ENCODE assay signal across 12 cellular contexts in the genomic region with DNA sequence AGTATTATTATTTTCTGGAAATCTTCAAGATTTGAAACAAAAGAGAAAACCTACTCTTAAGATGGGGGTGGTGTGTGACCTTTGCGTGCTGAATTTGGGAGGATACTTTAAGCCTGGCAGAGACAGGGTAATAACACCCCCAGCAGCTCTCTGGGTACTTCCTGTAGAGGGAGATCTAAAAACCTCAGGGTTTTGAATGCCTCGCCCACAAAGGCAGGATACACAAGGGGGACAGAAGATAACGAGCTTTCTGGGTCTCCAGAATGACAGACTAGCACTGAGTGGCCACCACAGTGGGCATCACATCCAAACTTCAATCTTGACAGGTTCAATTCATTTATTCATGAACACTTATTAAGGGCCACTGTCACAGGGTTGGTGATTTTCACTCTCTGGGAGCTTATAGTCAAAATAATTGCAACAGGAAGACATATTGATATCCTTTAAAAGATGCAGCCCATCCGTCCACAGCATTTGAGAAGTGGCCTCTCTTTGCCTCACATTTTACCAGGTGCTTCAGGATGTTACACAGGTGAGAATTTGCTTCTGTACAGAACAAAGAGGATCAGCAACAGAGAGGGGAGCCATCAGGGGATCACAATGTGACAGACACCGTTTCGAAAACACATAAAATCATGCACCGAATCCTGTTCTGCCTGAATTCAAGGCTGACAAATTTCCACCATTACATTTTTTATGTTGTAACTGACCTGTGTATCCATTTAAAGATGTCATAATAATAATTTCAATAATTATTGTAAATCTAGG. TPM values are rescaled to one million over a fixed set of nuclear protein-coding genes. Genes with fewer than 3 reads are reported as not detected.
A peak's percentile ranks its signal among the peaks of the same experiment; 100 is the strongest.
DNase-seq lines count a peak whose midpoint lies in the region; ATAC-seq and TF ChIP-seq lines count a peak whose summit lies in the region.
"Had no signal": no experiment of that assay in that cellular context is flagged by ENCODE, and none has a peak within 500 bp of the region (broad histone marks: within the 10 kb centered on the region; RNA-seq: fewer than 3 reads in every experiment).

No MANE protein-coding gene starts in this region.

- H3K9me3 Mint-ChIP-seq in activated naive CD8-positive, alpha-beta T cell treated with anti-CD3 and anti-CD28 coated beads, Interleukin-2, amount 10 ng/mL, durations not matched to agents 7 days and 5 days: no peaks in the 10 kb centered on the region

- peak; percentile 99 for ATAC-seq in activated naive CD8-positive, alpha-beta T cell treated with anti-CD3 and anti-CD28 coated beads, Interleukin-2, amount 10 ng/mL, durations not matched to agents 7 days and 5 days (ENCODE audit: low read depth)

- H3K4me3 ChIP-seq in SK-N-MC (no peak overlapping the region), Peyer's patch (no peak overlapping the region)

- no peaks in the 10 kb centered on the region for H3K27me3 ChIP-seq in Peyer's patch

- H3K27ac ChIP-seq in SK-N-MC (peak overlapping the region; percentile 98; the same call in 1 of the 2 replicates), Peyer's patch (no peak overlapping the region)

- peak overlapping the region; percentile 81 for H3K4me3 Mint-ChIP-seq in activated naive CD8-positive, alpha-beta T cell treated with anti-CD3 and anti-CD28 coated beads, Interleukin-2, amount 10 ng/mL, durations not matched to agents 7 days and 5 days

- no peaks in the 10 kb centered on the region for H3K9me3 ChIP-seq in SK-N-MC (ENCODE audit: low read depth, low read length)
- H3K9me3 ChIP-seq in Peyer's patch: no peaks in the 10 kb centered on the region

- peaks cover 2% of the 10 kb centered on the region for H3K27me3 Mint-ChIP-seq in activated naive CD8-positive, alpha-beta T cell treated with anti-CD3 and anti-CD28 coated beads, Interleukin-2, amount 10 ng/mL, durations not matched to agents 7 days and 5 days

- CTCF ChIA-PET in GM10248 (lab: Yijun Ruan, JAX): interaction anchor here (1.3 kb wide), 1 partner anchor 18 kb away, joined by 4 read pairs; no protein-coding TSS in a partner anchor

- H3K9ac ChIP-seq in SK-N-MC (ENCODE audit: insufficient read length): no peak overlapping the region

- no peaks in the 10 kb centered on the region for H3K36me3 ChIP-seq in SK-N-MC (ENCODE audit: insufficient read depth, low read length)
- H3K36me3 ChIP-seq in Peyer's patch: no peaks in the 10 kb centered on the region

- peaks cover 35% of the 10 kb centered on the region for H3K4me1 Mint-ChIP-seq in activated naive CD8-positive, alpha-beta T cell treated with anti-CD3 and anti-CD28 coated beads, Interleukin-2, amount 10 ng/mL, durations not matched to agents 7 days and 5 days

- H3K4me1 ChIP-seq in Peyer's patch: no peaks in the 10 kb centered on the region

- H3K27ac Mint-ChIP-seq in activated naive CD8-positive, alpha-beta T cell treated with anti-CD3 and anti-CD28 coated beads, Interleukin-2, amount 10 ng/mL, durations not matched to agents 7 days and 5 days: peak overlapping the region; percentile 95

- TF ChIP-seq CTCF in Peyer's patch (IDR thresholded peaks at IDR 0.05) (no peak), GM10248 (IDR thresholded peaks at IDR 0.05; ENCODE audit: control extremely low read depth, extremely low read depth, low read depth, missing control alignments) (no peak)

- TF ChIP-seq POLR2A in Peyer's patch (IDR thresholded peaks at IDR 0.05): no peak

- peaks cover 31% of the 10 kb centered on the region for H3K36me3 Mint-ChIP-seq in activated naive CD8-positive, alpha-beta T cell treated with anti-CD3 and anti-CD28 coated beads, Interleukin-2, amount 10 ng/mL, durations not matched to agents 7 days and 5 days

- POLR2A ChIA-PET in activated naive CD8-positive, alpha-beta T cell treated with anti-CD3 and anti-CD28 coated beads, Interleukin-2, amount 10 ng/mL, durations not matched to agents 7 days and 5 days (lab: Charles Lee): interaction anchor here (0.7 to 1.9 kb wide), 11 partner anchors 9 to 189 kb away, joined by 3 to 12 read pairs (median 4); partner anchors contain the start of genes CEP41 and TMEM209
- POLR2A ChIA-PET in GM10248 (lab: Yijun Ruan, JAX): no interaction called here

- DNase-seq in NCI-H1417 (lab: John Stamatoyannopoulos, UW) (peak in 2 of 3 experiments; percentile 47 to 78), NCI-H1417 treated with DMSO at 0.1 percent for 48 hours (lab: John Stamatoyannopoulos, UW) (no peak), SK-N-MC (ENCODE audit: low read depth, low spot score) (no peak), iPS-NIHi11 (ENCODE audit: low spot score) (no peak), Peyer's patch (no peak), GM10248 (ENCODE audit: extremely low spot score) (no peak)
- DNase-seq in activated naive CD8-positive, alpha-beta T cell treated with anti-CD3 and anti-CD28 coated beads, Interleukin-2, amount 10 ng/mL, durations not matched to agents 7 days and 5 days: peak; percentile 44
- peak; percentile 6 for DNase-seq in stimulated activated CD8-positive, alpha-beta memory T cell treated with anti-CD3 and anti-CD28 coated beads, Interleukin-4, amount 100 ng/mL, for 24 hours (ENCODE audit: low read depth)
- DNase-seq: 8988T, NCI-H774, T1000 had no signal

RNA-seq across cellular contexts. Expression of gene CPA1, which starts 14.3 kb away (rescaled TPM):
- total RNA-seq in activated naive CD8-positive, alpha-beta T cell treated with anti-CD3 and anti-CD28 coated beads, Interleukin-2, amount 10 ng/mL, durations not matched to agents 7 days and 5 days: not detected
- total RNA-seq in Peyer's patch: not detected

RNA-seq across cellular contexts. Expression of gene CEP41, which starts 46.2 kb away (rescaled TPM):
- total RNA-seq in activated naive CD8-positive, alpha-beta T cell treated with anti-CD3 and anti-CD28 coated beads, Interleukin-2, amount 10 ng/mL, durations not matched to agents 7 days and 5 days: 10 to 100 TPM; 27.1 to 28.7 TPM
- total RNA-seq in Peyer's patch: 10 to 100 TPM in 1 of 4 donors, 1 to 10 TPM in 3; 1.9 to 14.0 (median 5.6) TPM

RNA-seq across cellular contexts. Expression of gene CPA5, which starts 50.0 kb away (rescaled TPM):
- 1 to 10 TPM; 8.7 to 9.4 TPM for total RNA-seq in activated naive CD8-positive, alpha-beta T cell treated with anti-CD3 and anti-CD28 coated beads, Interleukin-2, amount 10 ng/mL, durations not matched to agents 7 days and 5 days
- total RNA-seq in Peyer's patch: not detected
- total RNA-seq: posterior vena cava had no signal

Comparison
In these comparisons a context has a peak if more than half of its experiments do, and no peak if none do; other contexts are left out.
1. DNase-seq: peak in NCI-H1417 (2 of 3), activated naive CD8-positive, alpha-beta T cell treated with anti-CD3 and anti-CD28 coated beads, Interleukin-2, amount 10 ng/mL, durations not matched to agents 7 days and 5 days (single experiment) and stimulated activated CD8-positive, alpha-beta memory T cell treated with anti-CD3 and anti-CD28 coated beads, Interleukin-4, amount 100 ng/mL, for 24 hours (single experiment); none in NCI-H1417 treated with DMSO at 0.1 percent for 48 hours (single experiment), SK-N-MC (single experiment), iPS-NIHi11 (single experiment), Peyer's patch (0 of 3) and GM10248 (single experiment).
2. RNA of gene CPA5, which starts 50.0 kb away (total RNA-seq): 8.7 to 9.4 TPM in activated naive CD8-positive, alpha-beta T cell treated with anti-CD3 and anti-CD28 coated beads, Interleukin-2, amount 10 ng/mL, durations not matched to agents 7 days and 5 days; not detected in Peyer's patch; every median in the first group is over 4 times any median in the second.